In the genomic region with DNA sequence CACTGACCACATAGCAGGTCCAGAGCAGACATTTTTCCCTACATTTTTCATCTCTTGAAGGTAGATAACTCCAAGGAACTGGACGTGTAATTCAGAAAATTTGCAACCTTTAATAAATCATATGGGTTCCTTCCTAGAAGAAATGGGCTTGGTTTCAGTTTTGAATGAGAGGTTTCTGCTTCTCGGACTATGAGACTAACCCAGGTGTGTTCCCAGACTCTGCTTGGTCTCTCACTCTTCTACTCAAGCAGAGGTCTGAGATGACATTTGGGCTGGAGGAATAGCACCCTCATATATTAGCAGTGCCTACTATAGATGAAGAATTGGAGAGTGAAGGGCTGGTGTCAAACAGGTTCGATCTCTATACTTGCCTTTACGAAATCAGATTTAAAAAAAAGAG, we compare ENCODE assay signal across 25 cellular contexts.
"Had no signal": no experiment of that assay in that cellular context is flagged by ENCODE, and none has a peak within 500 bp of the region (broad histone marks: within the 10 kb centered on the region; RNA-seq: fewer than 3 reads in every experiment).

No MANE protein-coding gene starts in this region.

- H3K36me3 ChIP-seq: stomach, suprapubic skin, thoracic aorta, thyroid gland, tibial artery, tibial nerve, transverse colon, upper lobe of left lung, upper lobe of right lung, uterus, vagina had no signal

- H3K4me1 ChIP-seq: stomach, suprapubic skin, testis, thyroid gland, tibial artery, tibial nerve, transverse colon, upper lobe of left lung, upper lobe of right lung, uterus, vagina had no signal

- H3K9me3 ChIP-seq: stomach, suprapubic skin, testis, thoracic aorta, thyroid gland, tibial artery, tibial nerve, transverse colon, upper lobe of left lung, upper lobe of right lung, uterus, vagina had no signal

- DNase-seq: stimulated activated CD4-positive, alpha-beta T cell treated with anti-CD3 and anti-CD28 coated beads, Interleukin-2, amount 100 ng/mL, for 48 hours; stimulated activated CD4-positive, alpha-beta T cell treated with anti-CD3 and anti-CD28 coated beads, Interleukin-4, amount 100 ng/mL, for 1 hour; stimulated activated CD4-positive, alpha-beta T cell treated with anti-CD3 and anti-CD28 coated beads, Interleukin-4, amount 100 ng/mL, for 4 hours; stimulated activated CD8-positive, alpha-beta memory T cell treated with anti-CD3 and anti-CD28 coated beads, Interleukin-4, amount 100 ng/mL, for 48 hours; stimulated activated naive B cell treated with anti-CD40 and anti-IgM and Interleukin-4, amounts not matched to agents 10 μg/mL and 1 μg/mL and 100 μg/mL, for 72 hours; stimulated activated naive CD4-positive, alpha-beta T cell; stimulated activated naive CD4-positive, alpha-beta T cell treated with Interleukin-2 at 50 U/mL for 16 hours; stimulated activated naive CD8-positive, alpha-beta T cell treated with anti-CD3 and anti-CD28 coated beads, Interleukin-15, amount 100 ng/mL, for 72 hours; stimulated activated naive CD8-positive, alpha-beta T cell treated with anti-CD3 and anti-CD28 coated beads, Interleukin-15, Interleukin-2, amounts not matched to agents 100 U/mL and 50 U/mL, for 24 hours; stomach; substantia nigra; testis; thyroid gland; tibial artery; transverse colon; trophoblast cell; upper lobe of left lung; upper lobe of right lung; uterus had no signal

- H3K27me3 ChIP-seq: stomach, suprapubic skin, testis, thyroid gland, tibial artery, tibial nerve, transverse colon, upper lobe of left lung, upper lobe of right lung, uterus, vagina had no signal

- ATAC-seq: stimulated activated effector memory CD8-positive, alpha-beta T cell treated with anti-CD3 and anti-CD28 coated beads, Interleukin-12 subunit alpha, Interleukin-12 subunit beta, amount 100 ng/mL, for 72 hours; stimulated activated memory B cell treated with anti-CD40 and anti-IgM and Interleukin-4, amounts not matched to agents 10 μg/mL and 1 μg/mL and 100 μg/mL, for 72 hours; stimulated activated naive B cell treated with anti-CD40 and anti-IgM and Interleukin-4, amounts not matched to agents 10 μg/mL and 1 μg/mL and 100 μg/mL, for 72 hours; stimulated activated naive CD8-positive, alpha-beta T cell treated with anti-CD3 and anti-CD28 coated beads, Interleukin-15, amount 100 ng/mL, for 72 hours; stimulated activated naive CD8-positive, alpha-beta T cell treated with anti-CD3 and anti-CD28 coated beads, Interleukin-15, Interleukin-2, amounts not matched to agents 100 U/mL and 50 U/mL, for 24 hours; upper lobe of right lung had no signal

- H3K4me3 ChIP-seq: stomach, suprapubic skin, testis, thoracic aorta, thyroid gland, tibial artery, tibial nerve, transverse colon, upper lobe of left lung, upper lobe of right lung, uterus, vagina had no signal

- H3K27ac ChIP-seq: stomach, suprapubic skin, testis, thoracic aorta, thyroid gland, tibial artery, tibial nerve, transverse colon, upper lobe of left lung, upper lobe of right lung, uterus, vagina had no signal
